In genomic region chr1:111236806-111237205, GRCh38 we compare ENCODE assay signal across 1 cellular context.
TF ChIP-seq lines count a peak whose summit lies in the region.

No MANE protein-coding gene starts in this region.

TF ChIP-seq in HepG2, 621 proteins besides CTCF, POLR2A, EP300 and RAD21:
- no peak for TF ChIP-seq DMAP1 (CRISPR knock-in tag; IDR thresholded peaks at IDR 0.05)
- no peak for TF ChIP-seq KDM1A (CRISPR knock-in tag; IDR thresholded peaks at IDR 0.05)
- no peak for TF ChIP-seq ZNF431 (CRISPR knock-in tag; IDR thresholded peaks at IDR 0.05; ENCODE audit: borderline replicate concordance, low read depth)
- TF ChIP-seq ELF3 (CRISPR knock-in tag; IDR thresholded peaks at IDR 0.05), result 0 out of 2 replicates have a peak, but pooled peaks have one; percentile 5
- TF ChIP-seq SETDB1 (CRISPR knock-in tag; IDR thresholded peaks at IDR 0.05; ENCODE audit: borderline replicate concordance), result no peak
- TF ChIP-seq NFE2L1 (CRISPR knock-in tag; IDR thresholded peaks at IDR 0.05; ENCODE audit: borderline replicate concordance), result no peak
- no peak for TF ChIP-seq ZNF703 (CRISPR knock-in tag; IDR thresholded peaks at IDR 0.05; ENCODE audit: borderline replicate concordance)
- TF ChIP-seq ZNF674 (CRISPR knock-in tag; IDR thresholded peaks at IDR 0.05; ENCODE audit: low read depth), result no peak
